Comparison of ENCODE assay signal across 23 cellular contexts in the genomic region with DNA sequence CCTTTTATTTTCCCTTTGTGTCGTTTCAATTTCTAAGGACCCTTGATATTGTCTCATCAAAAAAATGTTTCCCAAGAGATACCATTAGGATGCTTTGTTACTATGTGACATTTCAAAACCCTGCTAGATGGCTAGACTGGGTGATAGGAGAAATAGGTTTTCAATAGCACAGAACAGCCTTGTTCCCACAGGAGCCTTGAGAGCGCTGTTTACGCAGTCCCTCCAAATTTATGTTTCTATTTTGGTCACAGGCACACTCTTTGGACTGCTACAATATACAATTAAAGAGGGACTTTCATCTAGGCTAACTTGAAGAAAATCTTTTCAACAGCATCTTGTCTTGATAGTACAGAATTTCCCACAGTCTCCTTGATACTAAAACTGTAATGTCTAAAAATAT.
"Had no signal": no experiment of that assay in that cellular context is flagged by ENCODE, and none has a peak within 500 bp of the region (broad histone marks: within the 10 kb centered on the region; RNA-seq: fewer than 3 reads in every experiment).

No MANE protein-coding gene starts in this region.

- H3K27ac Mint-ChIP-seq: activated CD4-positive, alpha-beta T cell treated with anti-CD3 and anti-CD28 coated beads for 36 hours; activated naive CD4-positive, alpha-beta T cell treated with anti-CD3 and anti-CD28 coated beads, Interleukin-2, amount 50 U/mL, for 72 hours; activated T-cell treated with anti-CD3 and anti-CD28 coated beads, Interleukin-2, amount 50 U/mL, for 72 hours; natural killer cell treated with Interleukin-12 subunit alpha and Interleukin-12 subunit beta and Interleukin-15 and Interleukin-18, amount 100 ng/mL, for 72 hours; T-helper 2 cell treated with Interferon-gamma antibody and Interleukin-4, amounts not matched to agents 5 μg/mL and 100 μg/mL, for 36 hours had no signal

- H3K36me3 Mint-ChIP-seq: activated naive CD4-positive, alpha-beta T cell treated with anti-CD3 and anti-CD28 coated beads, Interleukin-2, amount 50 U/mL, for 72 hours; natural killer cell treated with Interleukin-12 subunit alpha and Interleukin-12 subunit beta and Interleukin-15 and Interleukin-18, amount 100 ng/mL, for 72 hours had no signal

- H3K4me3 ChIP-seq: lung, mucosa of descending colon, pancreas, prostate gland, spleen, transverse colon had no signal

- H3K4me1 Mint-ChIP-seq: activated CD4-positive, alpha-beta T cell treated with anti-CD3 and anti-CD28 coated beads for 36 hours; immature natural killer cell had no signal

- H3K36me3 ChIP-seq: gastroesophageal sphincter, pancreas, prostate gland, transverse colon had no signal

- H3K4me1 ChIP-seq: pancreas, prostate gland, spleen, transverse colon had no signal

- FAIRE-seq: bronchial epithelial cell had no signal

- DNase-seq: activated CD4-positive, alpha-beta T cell treated with anti-CD3 and anti-CD28 coated beads for 36 hours; activated CD4-positive, CD25-positive, alpha-beta regulatory T cell; activated naive CD4-positive, alpha-beta T cell; activated T-cell treated with anti-CD3 and anti-CD28 coated beads for 4 hours; activated T-cell treated with anti-CD3 and anti-CD28 coated beads, Interleukin-2, amount 50 U/mL, for 72 hours; effector CD8-positive, alpha-beta T cell; erythroblast; head of caudate nucleus; hypothalamus; immature natural killer cell; mucosa of descending colon; pancreas; spleen; stimulated activated naive CD4-positive, alpha-beta T cell treated with Interleukin-2 at 50 U/mL for 16 hours; T-helper 1 cell; transverse colon had no signal

- H3K9me3 Mint-ChIP-seq: activated naive CD4-positive, alpha-beta T cell treated with anti-CD3 and anti-CD28 coated beads, Interleukin-2, amount 50 U/mL, for 72 hours; activated T-cell treated with anti-CD3 and anti-CD28 coated beads, Interleukin-2, amount 50 U/mL, for 72 hours; immature natural killer cell; natural killer cell treated with Interleukin-12 subunit alpha and Interleukin-12 subunit beta and Interleukin-15 and Interleukin-18, amount 100 ng/mL, for 72 hours; T-helper 2 cell treated with Interferon-gamma antibody and Interleukin-4, amounts not matched to agents 5 μg/mL and 100 μg/mL, for 36 hours had no signal

- H3K4me3 Mint-ChIP-seq: activated CD4-positive, alpha-beta T cell treated with anti-CD3 and anti-CD28 coated beads for 36 hours; activated T-cell treated with anti-CD3 and anti-CD28 coated beads, Interleukin-2, amount 50 U/mL, for 72 hours; immature natural killer cell; natural killer cell treated with Interleukin-12 subunit alpha and Interleukin-12 subunit beta and Interleukin-15 and Interleukin-18, amount 100 ng/mL, for 72 hours; T-helper 2 cell treated with Interferon-gamma antibody and Interleukin-4, amounts not matched to agents 5 μg/mL and 100 μg/mL, for 36 hours had no signal

- H3K27me3 Mint-ChIP-seq: activated CD4-positive, alpha-beta T cell treated with anti-CD3 and anti-CD28 coated beads for 36 hours; natural killer cell treated with Interleukin-12 subunit alpha and Interleukin-12 subunit beta and Interleukin-15 and Interleukin-18, amount 100 ng/mL, for 72 hours had no signal

- H3K27me3 ChIP-seq: gastroesophageal sphincter, pancreas, spleen, transverse colon had no signal

- H3K27ac ChIP-seq: pancreas, prostate gland, spleen, transverse colon had no signal

- H3K9me3 ChIP-seq: gastroesophageal sphincter, mucosa of descending colon, pancreas, prostate gland, spleen, transverse colon had no signal
